ENCODE assay signal across 8 cellular contexts in genomic region chrX:14872851-14873675, GRCh38. TPM values are rescaled to one million over a fixed set of nuclear protein-coding genes. Genes with fewer than 3 reads are reported as not detected.
A peak's percentile ranks its signal among the peaks of the same experiment; 100 is the strongest.
DNase-seq lines count a peak whose midpoint lies in the region; TF ChIP-seq lines count a peak whose summit lies in the region.

Gene FANCB, minus strand, starts transcription at chrX:14873069. Its CDS starts 7,559 bp downstream, at chrX:14865510.
Gene MOSPD2, plus strand, starts transcription at chrX:14873421. Its CDS starts 108 bp downstream, at chrX:14873529.

- H3K9me3 ChIP-seq in SJSA1 (replicated peaks) (no peaks in the 10 kb centered on the region), neuron (ENCODE audit: low read length) (no peaks in the 10 kb centered on the region)

- H3K4me3 ChIP-seq in HFF-Myc (replicated peaks; ENCODE audit: low read depth, low read length) (peak within 1 kb of the TSS; percentile 65), SJSA1 (peak within 1 kb of the TSS; percentile 67), neuron (ENCODE audit: low read length) (peak within 1 kb of the TSS; percentile 74)

- no peaks in the 10 kb centered on the region for H3K4me1 ChIP-seq in SJSA1 (replicated peaks)
- H3K4me1 ChIP-seq in neuron (ENCODE audit: insufficient read depth, low read length) = peaks cover 5% of the 10 kb centered on the region

- TF ChIP-seq CTCF in HFF-Myc (IDR thresholded peaks at IDR 0.05; ENCODE audit: low read depth, low read length, missing control alignments) = no peak

- H3K27ac ChIP-seq in SJSA1 = peak within 1 kb of the TSS; percentile 72

- peak; percentile 61 for DNase-seq in GM04503 (ENCODE audit: low read depth)
- peak; percentile 61 for DNase-seq in HFF-Myc (ENCODE audit: extremely low read depth, low read depth)
- DNase-seq in MV-4-11 (lab: John Stamatoyannopoulos, UW) = peak; percentile 91
- DNase-seq in SJSA1 (ENCODE audit: low read depth in 1 of 2, low spot score in 2 of 2) = peak; percentile 86 to 96
- DNase-seq in activated naive CD4-positive, alpha-beta T cell treated with Interleukin-2 at 50 U/mL for 16 hours = peak; percentile 95
- peak; percentile 87 for DNase-seq in foreskin melanocyte
- peak; percentile 87 for DNase-seq in stromal cell of bone marrow (ENCODE audit: low read depth)

- H3K36me3 ChIP-seq in SJSA1 = peaks cover 8% of the 10 kb centered on the region
- no peaks in the 10 kb centered on the region for H3K36me3 ChIP-seq in neuron (ENCODE audit: insufficient read depth, low read length)

- H3K27me3 ChIP-seq in SJSA1 (replicated peaks) = no peaks in the 10 kb centered on the region
- no peaks in the 10 kb centered on the region for H3K27me3 ChIP-seq in neuron (ENCODE audit: insufficient read depth, low read length)

- no peak within 1 kb of the TSS for H2AFZ ChIP-seq in neuron (ENCODE audit: low read depth, low read length)

RNA-seq across cellular contexts. Expression of gene FANCB, which starts in this region (rescaled TPM):
- total RNA-seq in SJSA1 (2014; rRNA removed; shearing (Covaris generic)) = 14.4 and 15.0 TPM in 2 replicates

RNA-seq across cellular contexts. Expression of gene MOSPD2, which starts in this region (rescaled TPM):
- total RNA-seq in SJSA1 (2014; rRNA removed; shearing (Covaris generic)) = 16.6 and 21.7 TPM in 2 replicates

Comparison
In these comparisons a context has a peak if more than half of its experiments do, and no peak if none do; other contexts are left out.
1. Peak in every context shown above with its lines: DNase-seq, H3K4me3 ChIP-seq and H3K27ac ChIP-seq.